8 cellular contexts compared by ENCODE assay signal in the genomic region with DNA sequence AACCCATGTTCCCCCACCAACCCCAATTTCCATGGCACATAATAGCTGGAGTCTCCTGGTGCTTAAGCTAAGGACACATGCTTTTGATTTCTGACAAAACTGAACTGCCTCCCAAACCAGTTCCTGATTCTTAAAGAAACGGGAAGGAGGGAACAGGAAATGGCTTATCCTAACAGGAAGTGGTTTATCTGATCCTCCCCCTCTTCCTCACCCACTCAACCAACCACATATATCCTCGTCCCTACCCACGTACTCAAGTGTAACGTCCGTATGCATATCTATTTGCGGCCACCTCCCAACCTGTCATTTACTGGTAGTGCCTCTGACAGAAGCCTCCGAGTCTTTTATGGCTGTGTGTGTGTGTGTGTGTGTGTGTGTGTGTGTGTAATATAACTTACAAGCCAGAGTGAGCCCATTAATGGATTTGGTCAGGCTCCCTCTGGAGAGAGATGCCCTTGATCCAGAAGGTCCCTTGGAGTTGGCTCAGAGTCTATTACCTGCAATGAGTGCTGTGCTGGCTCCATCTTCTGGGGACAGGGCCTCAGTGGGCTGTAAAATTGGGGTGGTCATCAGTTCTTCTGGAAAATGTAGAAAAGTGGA.
DNase-seq lines count a peak whose midpoint lies in the region; ATAC-seq lines count a peak whose summit lies in the region.

No MANE protein-coding gene starts in this region.

- H3K4me1 Mint-ChIP-seq in activated naive CD8-positive, alpha-beta T cell (ENCODE audit: low read depth): peaks cover 59% of the 10 kb centered on the region

- DNase-seq in GDM1 (lab: John Stamatoyannopoulos, UW) (peak; percentile 91), NCI-H2029 treated with DMSO at 0.1 percent for 48 hours (lab: John Stamatoyannopoulos, UW) (peak; percentile 41), kidney tubule cell (ENCODE audit: low spot score) (peak; percentile 61), NCI-H128 (lab: John Stamatoyannopoulos, UW; ENCODE audit: unreplicated experiment) (no peak)

- H3K4me3 Mint-ChIP-seq in activated naive CD8-positive, alpha-beta T cell: peak overlapping the region; percentile 38

- ATAC-seq in HG03139 (IDR thresholded peaks at IDR 0.05; ENCODE audit: unreplicated experiment): no peak
- ATAC-seq in GM21360 (IDR thresholded peaks at IDR 0.05; ENCODE audit: unreplicated experiment): no peak
- ATAC-seq in GM18519 (IDR thresholded peaks at IDR 0.05; ENCODE audit: low FRiP score, unreplicated experiment): no peak

- H3K36me3 Mint-ChIP-seq in activated naive CD8-positive, alpha-beta T cell: peaks cover 6% of the 10 kb centered on the region

- no peaks in the 10 kb centered on the region for H3K9me3 Mint-ChIP-seq in activated naive CD8-positive, alpha-beta T cell (ENCODE audit: low read depth)

- H3K27ac Mint-ChIP-seq in activated naive CD8-positive, alpha-beta T cell: peak overlapping the region; percentile 41

- H3K27me3 Mint-ChIP-seq in activated naive CD8-positive, alpha-beta T cell: no peaks in the 10 kb centered on the region
